20 cellular contexts compared by ENCODE assay signal in genomic region chr1:33468972-33469371, GRCh38. TPM values are rescaled to one million over a fixed set of nuclear protein-coding genes. Genes with fewer than 3 reads are reported as not detected.
DNase-seq lines count a peak whose midpoint lies in the region; ATAC-seq and TF ChIP-seq lines count a peak whose summit lies in the region.
"Had no signal": no experiment of that assay in that cellular context is flagged by ENCODE, and none has a peak within 500 bp of the region (broad histone marks: within the 10 kb centered on the region; RNA-seq: fewer than 3 reads in every experiment).

No MANE protein-coding gene starts in this region.

- H3K27me3 ChIP-seq in IMR-90 (ENCODE audit: control insufficient read depth, insufficient read depth, low read length) (no peaks in the 10 kb centered on the region), muscle layer of colon (ENCODE audit: control insufficient read depth in 1 of 2, insufficient read depth in 2 of 2, low read length in 2 of 2) (no peaks in the 10 kb centered on the region)
- H3K27me3 ChIP-seq: Peyer's patch, SJSA1 had no signal

- ATAC-seq in IMR-90 (ENCODE audit: low read depth) (no peak), left cardiac atrium (no peak)
- ATAC-seq: GM23338 had no signal

- TF ChIP-seq RAD21 in IMR-90 (IDR thresholded peaks at IDR 0.05; ENCODE audit: low read length): no peak

- H3K36me3 ChIP-seq in IMR-90 (ENCODE audit: control insufficient read depth, insufficient read depth, low read length) (no peaks in the 10 kb centered on the region), muscle layer of colon (ENCODE audit: insufficient read depth, low read length) (no peaks in the 10 kb centered on the region)
- H3K36me3 ChIP-seq: Peyer's patch, SJSA1 had no signal

- peaks cover 35% of the 10 kb centered on the region for H3K4me1 Mint-ChIP-seq in chondrocyte (ENCODE audit: low read depth)

- peak overlapping the region; percentile 12 for H3K27ac Mint-ChIP-seq in chondrocyte (ENCODE audit: unreplicated experiment)
- H3K27ac Mint-ChIP-seq: CD4-positive, alpha-beta memory T cell; GM23338 had no signal

- H3K9me1 ChIP-seq in IMR-90 (ENCODE audit: insufficient read depth, low read length): peaks cover 23% of the 10 kb centered on the region

- no peak overlapping the region; the same call in 1 of the 2 replicates for H4K91ac ChIP-seq in IMR-90 (ENCODE audit: insufficient read depth, low read depth, low read length)

- H3K9me3 Mint-ChIP-seq in chondrocyte (ENCODE audit: low read depth): no peaks in the 10 kb centered on the region
- H3K9me3 Mint-ChIP-seq: CD4-positive, alpha-beta memory T cell; GM23338 had no signal

- TF ChIP-seq POLR2A in IMR-90 (IDR thresholded peaks at IDR 0.05; ENCODE audit: low read depth, low read length): no peak

- no peak overlapping the region for H3K4me3 ChIP-seq in IMR-90 (ENCODE audit: insufficient read depth, low read depth, low read length)
- no peak overlapping the region for H3K4me3 ChIP-seq in muscle layer of colon (ENCODE audit: low read depth in 1 of 2, low read length in 2 of 2)
- H3K4me3 ChIP-seq: GM23338, Peyer's patch, SJSA1 had no signal

- peak overlapping the region; percentile 52 for H2AFZ ChIP-seq in IMR-90 (replicated peaks; ENCODE audit: low read length, poor library complexity)
- H2AFZ ChIP-seq: GM23338 had no signal

- CTCF ChIA-PET in IMR-90 (lab: Yijun Ruan, JAX): interaction anchor here (1.3 to 3.1 kb wide), 2 partner anchors 11 to 13 kb away, joined by 5 to 18 read pairs; no protein-coding TSS in a partner anchor

- H2AK5ac ChIP-seq in IMR-90 (ENCODE audit: low read depth, low read length): peak overlapping the region; percentile 27; the same call in 1 of the 2 replicates

- in situ Hi-C loops in IMR-90 (cut with MboI; ENCODE audit: low sequenced_read_pairs): loop anchor here (5.0 to 10.0 kb wide), 3 partner anchors 172 to 374 kb away; no protein-coding TSS in a partner anchor

- peak overlapping the region; percentile 16; the same call in 1 of the 2 replicates for H3K4ac ChIP-seq in IMR-90 (ENCODE audit: low read depth, low read length)

- H3K4me1 ChIP-seq in IMR-90 (ENCODE audit: control insufficient read depth, insufficient read depth, low read length) (peaks cover 16% of the 10 kb centered on the region), muscle layer of colon (ENCODE audit: insufficient read depth, low read length) (peaks cover 39% of the 10 kb centered on the region)

- H3K9me3 ChIP-seq in IMR-90 (ENCODE audit: control insufficient read depth, insufficient read depth, low read length) (no peaks in the 10 kb centered on the region), muscle layer of colon (ENCODE audit: low read length) (no peaks in the 10 kb centered on the region)
- H3K9me3 ChIP-seq: Caco-2, Peyer's patch, SJSA1 had no signal

- H3K79me1 ChIP-seq in IMR-90 (ENCODE audit: low read depth in 1 of 2, low read length in 2 of 2): peaks cover 12 to 15% of the 10 kb centered on the region in 2 experiments

- BruUV-seq in IMR-90 (replicated peaks; lab: Mats Ljungman, UMichigan): no TSS peak

- H3K9ac ChIP-seq in IMR-90 (ENCODE audit: low read depth, low read length) (no peak overlapping the region), muscle layer of colon (ENCODE audit: low read length) (no peak overlapping the region)
- H3K9ac ChIP-seq: KMS-11 had no signal

- POLR2A ChIA-PET in IMR-90 (lab: Charles Lee; ENCODE audit: unreplicated experiment): no interaction called here

- WGBS in IMR-90 (ENCODE audit: extremely low coverage in 2 of 2, insufficient read length in 1 of 2), 2 experiments: 88% methylated on average over 1 of the region's 3 CpGs; no CpG with 5 or more reads in 1 of the 2 experiments

- no peak overlapping the region for H4K5ac ChIP-seq in IMR-90 (ENCODE audit: low read depth, low read length)

- H2BK120ac ChIP-seq in IMR-90 (ENCODE audit: low read depth, low read length): no peak overlapping the region

- intact Hi-C loops in IMR-90 (cut with micrococcal nuclease) (no loop called here), left cardiac atrium (cut with DNase I) (loop anchor here (5.0 to 10.0 kb wide), 4 partner anchors 97 to 254 kb away; no protein-coding TSS in a partner anchor)

- H3K4me2 ChIP-seq in IMR-90 (ENCODE audit: low read depth, low read length): no peak overlapping the region
- H3K4me2 ChIP-seq: GM23338, KMS-11 had no signal

- H3K18ac ChIP-seq in IMR-90 (ENCODE audit: low read depth, low read length): no peak overlapping the region

- H3K56ac ChIP-seq in IMR-90 (ENCODE audit: extremely low read depth, insufficient read depth, low read length): no peak overlapping the region; the same call in 1 of the 2 replicates

- H3K27me3 Mint-ChIP-seq in chondrocyte (ENCODE audit: low read depth): no peaks in the 10 kb centered on the region
- H3K27me3 Mint-ChIP-seq: CD4-positive, alpha-beta memory T cell had no signal

- H3K27ac ChIP-seq in IMR-90 (ENCODE audit: insufficient read depth, low read length) (no peak overlapping the region), muscle layer of colon (ENCODE audit: low read depth, low read length) (peak overlapping the region; percentile 62)
- H3K27ac ChIP-seq: KMS-11, Peyer's patch, SJSA1 had no signal

- H2BK20ac ChIP-seq in IMR-90 (ENCODE audit: low read depth, low read length): no peak overlapping the region

- H4K20me1 ChIP-seq in IMR-90 (ENCODE audit: insufficient read depth, low read length): no peaks in the 10 kb centered on the region

- no peak for TF ChIP-seq CTCF in IMR-90 (conservative IDR thresholded peaks at IDR 0.05; ENCODE audit: low read depth, low read length)
- no peak for TF ChIP-seq CTCF in chondrocyte (IDR thresholded peaks at IDR 0.05)

- H3K4me3 Mint-ChIP-seq in chondrocyte (ENCODE audit: unreplicated experiment): no peak overlapping the region
- H3K4me3 Mint-ChIP-seq: CD4-positive, alpha-beta memory T cell; GM23338 had no signal

- 0 out of 3 replicates have a peak overlapping the region, but pooled peaks have one; percentile 24 for H2BK15ac ChIP-seq in IMR-90 (ENCODE audit: low read depth, low read length)

- no peak overlapping the region for H2BK5ac ChIP-seq in IMR-90 (ENCODE audit: low read depth, low read length, poor library complexity, severe bottlenecking)

- H4K8ac ChIP-seq in IMR-90 (ENCODE audit: low read depth in 2 of 2, low read length in 2 of 2): no peak overlapping the region

- no peak overlapping the region for H2AK9ac ChIP-seq in IMR-90 (replicated peaks; ENCODE audit: low read depth, low read length, poor library complexity)

- DNase-seq in IMR-90: no peak
- DNase-seq in chondrocyte (ENCODE audit: low spot score): no peak
- DNase-seq in superior temporal gyrus (ENCODE audit: extremely low spot score): peak; percentile 25
- DNase-seq in activated effector memory CD4-positive, alpha-beta T cell treated with anti-CD3 and anti-CD28 coated beads, Interleukin-2, amount 50 U/mL, for 16 hours: no peak
- no peak for DNase-seq in left cardiac atrium
- no peak for DNase-seq in SHP77 treated with DMSO at 0.1 percent for 48 hours (lab: John Stamatoyannopoulos, UW)
- DNase-seq: Caco-2; CD4-positive, alpha-beta memory T cell; DMS 273 treated with DMSO at 0.1 percent for 48 hours; DMS79 treated with DMSO at 0.1 percent for 48 hours; HCEC 1CT; NCI-H1105; NCI-H146; NCI-H2029; NCI-H524 treated with DMSO at 0.1 percent for 48 hours; Peyer's patch had no signal

- no peak overlapping the region for H3K14ac ChIP-seq in IMR-90 (replicated peaks; ENCODE audit: low read depth, low read length)

- H3K36me3 Mint-ChIP-seq in chondrocyte (ENCODE audit: low read depth): no peaks in the 10 kb centered on the region
- H3K36me3 Mint-ChIP-seq: CD4-positive, alpha-beta memory T cell had no signal

- dilution Hi-C loops in IMR-90 (cut with HindIII; ENCODE audit: low sequenced_read_pairs, unreplicated experiment): no loop called here

- H3K23ac ChIP-seq in IMR-90 (ENCODE audit: low read depth, low read length): no peak overlapping the region

TF ChIP-seq in IMR-90, 13 proteins besides CTCF, POLR2A, EP300 and RAD21:
- TF ChIP-seq MAFK (IDR thresholded peaks at IDR 0.05; ENCODE audit: low read depth, low read length) (no peak), USF2 (IDR thresholded peaks at IDR 0.05; ENCODE audit: low read depth, low read length) (no peak), RFX5 (IDR thresholded peaks at IDR 0.05; ENCODE audit: low read depth, low read length) (no peak), CEBPB (IDR thresholded peaks at IDR 0.05; ENCODE audit: low read depth, low read length) (no peak), RCOR1 (IDR thresholded peaks at IDR 0.05; ENCODE audit: insufficient replicate concordance, low read length) (no peak), CHD1 (IDR thresholded peaks at IDR 0.05; ENCODE audit: low read depth, low read length) (no peak), BHLHE40 (IDR thresholded peaks at IDR 0.05; ENCODE audit: low read depth, low read length) (no peak), FOS (IDR thresholded peaks at IDR 0.05; ENCODE audit: low read depth, low read length) (no peak)

RNA-seq across cellular contexts. Expression of gene ZSCAN20, which starts 3.5 kb away (rescaled TPM):
- total RNA-seq in IMR-90 (2012; rRNA removed): 8.1 and 11.1 TPM in 2 replicates
- polyA plus RNA-seq in IMR-90 (2012; rRNA removed): 1.9 and 2.1 TPM in 2 replicates
- polyA plus RNA-seq in IMR-90 (2012; cell fraction: cytosol; rRNA removed): 0.79 and 0.81 TPM in 2 replicates
- 3.0 and 5.9 TPM in 2 replicates for polyA plus RNA-seq in IMR-90 (2012; cell fraction: nucleus; rRNA removed; ENCODE audit: low replicate concordance)
- total RNA-seq in chondrocyte: 4.4 to 5.9 TPM (median 5.4 TPM) in 3 replicates
- 1 to 10 TPM; 4.4 to 5.2 TPM for total RNA-seq in left cardiac atrium

RNA-seq across cellular contexts. Expression of gene PHC2, which starts 38.1 kb away (rescaled TPM):
- 43.3 and 46.4 TPM in 2 replicates for total RNA-seq in IMR-90 (2012; rRNA removed)
- 86.3 and 98.1 TPM in 2 replicates for polyA plus RNA-seq in IMR-90 (2012; rRNA removed)
- 91.9 and 128 TPM in 2 replicates for polyA plus RNA-seq in IMR-90 (2012; cell fraction: cytosol; rRNA removed)
- polyA plus RNA-seq in IMR-90 (2012; cell fraction: nucleus; rRNA removed; ENCODE audit: low replicate concordance): 110 and 133 TPM in 2 replicates
- total RNA-seq in chondrocyte: 75.9 to 99.7 TPM (median 91.5 TPM) in 3 replicates
- 100 to 1,000 TPM in 1 of 2 donors, 10 to 100 TPM in 1; 75.0 to 139 TPM for total RNA-seq in left cardiac atrium
